Comparison of ENCODE assay signal across 1 cellular context in genomic region chr7:37448637-37449331, GRCh38.
TF ChIP-seq lines count a peak whose summit lies in the region.

Gene ELMO1 (minus strand): TSS chr7:37448864. CDS start chr7:37342690, 106,174 bp downstream.

TF ChIP-seq in GM12878, 131 proteins besides CTCF, POLR2A, EP300 and RAD21 (continued from another document):
- TF ChIP-seq ETV6 (conservative IDR thresholded peaks at IDR 0.05 in 1 of 2, IDR thresholded peaks at IDR 0.05 in 1 of 2; ENCODE audit: borderline replicate concordance in 1 of 2, low read depth in 1 of 2) (peak in 1 of 2 experiments; percentile 85; a peak in 2 of 4 replicates), MAX (IDR thresholded peaks at IDR 0.05; ENCODE audit: low read depth, low read length) (peak; percentile 74), PAX5 (IDR thresholded peaks at IDR 0.05; ENCODE audit: borderline replicate concordance, low read depth, low read length) (peak; percentile 59; the same call in 1 of the 2 replicates)
